Comparison of ENCODE assay signal across 10 cellular contexts in the genomic region with DNA sequence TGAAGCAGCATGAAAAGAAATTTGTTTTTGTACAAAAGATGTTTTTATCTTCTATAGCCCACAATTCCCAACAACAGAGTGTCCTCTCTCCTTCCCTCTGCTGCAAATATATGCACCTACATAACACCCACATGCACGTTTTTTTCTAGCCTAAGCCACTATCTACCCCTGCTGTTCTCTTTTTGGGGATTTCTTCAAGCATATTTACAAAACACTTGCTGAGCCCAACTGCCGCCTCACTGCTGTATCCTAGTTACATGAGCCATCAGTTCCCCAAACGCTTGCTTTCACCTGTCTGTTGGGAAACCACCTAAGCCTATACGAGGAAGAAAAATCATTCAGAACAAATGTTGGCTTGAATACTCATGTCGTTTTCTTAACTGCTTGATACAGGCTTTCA.
DNase-seq lines count a peak whose midpoint lies in the region; ATAC-seq and TF ChIP-seq lines count a peak whose summit lies in the region.
"Had no signal": no experiment of that assay in that cellular context is flagged by ENCODE, and none has a peak within 500 bp of the region (broad histone marks: within the 10 kb centered on the region; RNA-seq: fewer than 3 reads in every experiment).

No MANE protein-coding gene starts in this region.

- H4K8ac ChIP-seq in mesendoderm (ENCODE audit: low read depth, low read length): no peak overlapping the region

- H3K36me3 ChIP-seq in lower lobe of right lung: peaks cover 11% of the 10 kb centered on the region
- H3K36me3 ChIP-seq in mesendoderm (ENCODE audit: control insufficient read depth, insufficient read depth, low read length): no peaks in the 10 kb centered on the region

- H3K4me3 Mint-ChIP-seq in naive thymus-derived CD8-positive, alpha-beta T cell: no peak overlapping the region

- no peaks in the 10 kb centered on the region for H3K27me3 Mint-ChIP-seq in naive thymus-derived CD8-positive, alpha-beta T cell

- peak overlapping the region in 1 of 10 donors; percentile 39 for H3K27ac Mint-ChIP-seq in naive thymus-derived CD8-positive, alpha-beta T cell

- no peak overlapping the region for H3K4ac ChIP-seq in mesendoderm (ENCODE audit: low read depth, low read length)

- POLR2A ChIA-PET in naive thymus-derived CD8-positive, alpha-beta T cell (lab: Charles Lee): interaction anchor here (0.6 kb wide), 1 partner anchor 16 kb away, joined by 3 read pairs; no protein-coding TSS in a partner anchor

- no peak overlapping the region for H3K4me2 ChIP-seq in mesendoderm (ENCODE audit: low read length)

- H3K4me3 ChIP-seq in lower lobe of right lung (no peak overlapping the region), mesendoderm (ENCODE audit: low read length) (no peak overlapping the region)

- no peak overlapping the region for H2AK5ac ChIP-seq in mesendoderm (ENCODE audit: low read length)

- no peak overlapping the region for H3K9ac ChIP-seq in mesendoderm (ENCODE audit: low read length)

- no peak overlapping the region for H2BK5ac ChIP-seq in mesendoderm (ENCODE audit: low read length)

- H3K36me3 Mint-ChIP-seq in naive thymus-derived CD8-positive, alpha-beta T cell: no peaks in the 10 kb centered on the region

- no peak overlapping the region for H2BK15ac ChIP-seq in mesendoderm (replicated peaks; ENCODE audit: low read depth)

- H3K9me3 Mint-ChIP-seq in naive thymus-derived CD8-positive, alpha-beta T cell: no peaks in the 10 kb centered on the region

- no peak for TF ChIP-seq CTCF in lower lobe of right lung (IDR thresholded peaks at IDR 0.05)

- peak; percentile 15 for DNase-seq in NCI-H146 (lab: John Stamatoyannopoulos, UW)
- no peak for DNase-seq in NCI-H146 treated with DMSO at 0.1 percent for 48 hours (lab: John Stamatoyannopoulos, UW; ENCODE audit: unreplicated experiment)
- DNase-seq in lower lobe of right lung: no peak
- DNase-seq in mesendoderm: no peak
- no peak for DNase-seq in naive thymus-derived CD8-positive, alpha-beta T cell
- no peak for DNase-seq in NCI-H2227 treated with DMSO at 0.1 percent for 48 hours (lab: John Stamatoyannopoulos, UW)
- DNase-seq: GOT3 had no signal

- H3K79me1 ChIP-seq in mesendoderm (ENCODE audit: low read length): no peaks in the 10 kb centered on the region

- no peaks in the 10 kb centered on the region for H3K79me2 ChIP-seq in mesendoderm (ENCODE audit: control insufficient read depth, insufficient read depth, low read length)

- no peak overlapping the region for H3K27ac ChIP-seq in lower lobe of right lung
- no peak overlapping the region for H3K27ac ChIP-seq in mesendoderm (ENCODE audit: low read depth, low read length)
- H3K27ac ChIP-seq: RWPE1 had no signal

- no peak overlapping the region for H3K18ac ChIP-seq in mesendoderm (ENCODE audit: low read length)

- peak; percentile 81 for ATAC-seq in GM21423 (IDR thresholded peaks at IDR 0.05; ENCODE audit: unreplicated experiment)
- peak; percentile 67 for ATAC-seq in HG03439 (IDR thresholded peaks at IDR 0.05; ENCODE audit: unreplicated experiment)
- ATAC-seq in lower lobe of right lung: peak; percentile 41 to 70
- no peak for ATAC-seq in naive thymus-derived CD8-positive, alpha-beta T cell

- H3K27me3 ChIP-seq in lower lobe of right lung (ENCODE audit: low read depth): no peaks in the 10 kb centered on the region
- no peaks in the 10 kb centered on the region for H3K27me3 ChIP-seq in mesendoderm (ENCODE audit: insufficient read depth, low read length, poor library complexity)

- no peak overlapping the region for H3K23ac ChIP-seq in mesendoderm (ENCODE audit: low read length)

- H4K5ac ChIP-seq in mesendoderm (ENCODE audit: low read length): no peak overlapping the region

- H2BK120ac ChIP-seq in mesendoderm (ENCODE audit: low read depth, low read length): no peak overlapping the region

- H3K9me3 ChIP-seq in lower lobe of right lung: no peaks in the 10 kb centered on the region

- intact Hi-C loops in lower lobe of right lung (cut with DNase I): no loop called here

- H3K4me1 ChIP-seq in lower lobe of right lung: peaks cover 29% of the 10 kb centered on the region
- H3K4me1 ChIP-seq in mesendoderm (ENCODE audit: control insufficient read depth, low read depth, low read length): no peaks in the 10 kb centered on the region

- H3K4me1 Mint-ChIP-seq in naive thymus-derived CD8-positive, alpha-beta T cell: no peaks in the 10 kb centered on the region

- H3K56ac ChIP-seq in mesendoderm (ENCODE audit: low read length): no peak overlapping the region

- WGBS in mesendoderm (ENCODE audit: extremely low coverage, insufficient coverage, low lambda C conversion rate): no CpG with 5 or more reads among the region's 5 CpGs

Comparison
In these comparisons a context has a peak if more than half of its experiments do, and no peak if none do; other contexts are left out.
1. ATAC-seq: peak in GM21423 (single experiment), HG03439 (single experiment) and lower lobe of right lung (2 of 2); none in naive thymus-derived CD8-positive, alpha-beta T cell (0 of 2).